ENCODE assay signal across 27 cellular contexts in genomic region chr13:26548251-26548765, GRCh38. TPM values are rescaled to one million over a fixed set of nuclear protein-coding genes. Genes with fewer than 3 reads are reported as not detected.
"Had no signal": no experiment of that assay in that cellular context is flagged by ENCODE, and none has a peak within 500 bp of the region (broad histone marks: within the 10 kb centered on the region; RNA-seq: fewer than 3 reads in every experiment).

No MANE protein-coding gene starts in this region.

- H3K4me1 ChIP-seq: breast epithelium had no signal

- H3K4me3 ChIP-seq: breast epithelium, PC-9 had no signal

- ATAC-seq: activated CD4-positive, CD25-positive, alpha-beta regulatory T cell treated with anti-CD3 and anti-CD28 coated beads, Interleukin-2, amount 50 U/mL, for 24 hours; activated CD8-positive, alpha-beta T cell treated with anti-CD3 and anti-CD28 coated beads, Interleukin-2, amount 10 ng/mL, durations not matched to agents 7 days and 5 days had no signal

- DNase-seq: activated CD4-positive, alpha-beta T cell treated with anti-CD3 and anti-CD28 coated beads for 48 hours; activated CD4-positive, alpha-beta T cell treated with anti-CD3 and anti-CD28 coated beads, Interleukin-2, amount 50 U/mL, for 4 hours; activated CD8-positive, alpha-beta memory T cell treated with anti-CD3 and anti-CD28 coated beads, Interleukin-2, amount 50 U/mL, for 48 hours; activated CD8-positive, alpha-beta T cell treated with anti-CD3 and anti-CD28 coated beads, Interleukin-2, amount 10 ng/mL, durations not matched to agents 7 days and 5 days; activated effector memory CD4-positive, alpha-beta T cell treated with Interleukin-2 at 50 U/mL for 16 hours; activated naive CD4-positive, alpha-beta T cell; activated T-cell treated with anti-CD3 and anti-CD28 coated beads, Interleukin-2, amount 50 U/mL, for 1 hour; aorta; central memory CD4-positive, alpha-beta T cell; Karpas-422; NCI-H1105 treated with DMSO at 0.1 percent for 48 hours; NCI-H1436 treated with DMSO at 0.1 percent for 48 hours; NCI-H187; NCI-H2081; NCI-H2171; NCI-H2227 treated with DMSO at 0.1 percent for 48 hours; NCI-H446 treated with DMSO at 0.1 percent for 48 hours; NCI-H524 treated with DMSO at 0.1 percent for 48 hours; NCI-H774; NK-92 treated with Interleukin-12 subunit alpha and Interleukin-12 subunit beta, amount 100 ng/mL, for 24 hours; PC-9; SHP77 treated with DMSO at 0.1 percent for 48 hours had no signal

- H3K4me3 Mint-ChIP-seq: activated CD8-positive, alpha-beta T cell treated with anti-CD3 and anti-CD28 coated beads, Interleukin-2, amount 10 ng/mL, durations not matched to agents 7 days and 5 days; activated naive CD4-positive, alpha-beta T cell treated with anti-CD3 and anti-CD28 coated beads, Interleukin-2, amount 50 U/mL, for 24 hours; activated T-helper 1 cell treated with anti-CD3 and anti-CD28 coated beads, Interleukin-12 subunit alpha, Interleukin-12 subunit beta, Interleukin-2, Interleukin-4 antibody, amounts not matched to agents 30 ng/mL and 10 ng/mL and 1 ng/mL, durations not matched to agents 14 hours and 24 hours and 36 hours; T-helper 1 cell treated with Interleukin-12 subunit alpha and Interleukin-12 subunit beta and Interleukin-4 antibody, amounts not matched to agents 30 μg/mL and 1 μg/mL, for 36 hours had no signal

- H3K36me3 Mint-ChIP-seq: activated naive CD4-positive, alpha-beta T cell treated with anti-CD3 and anti-CD28 coated beads, Interleukin-2, amount 50 U/mL, for 24 hours had no signal

- H3K27ac ChIP-seq: breast epithelium, PC-9 had no signal

- H3K9me3 Mint-ChIP-seq: activated naive CD4-positive, alpha-beta T cell treated with anti-CD3 and anti-CD28 coated beads, Interleukin-2, amount 50 U/mL, for 24 hours; activated T-helper 1 cell treated with anti-CD3 and anti-CD28 coated beads, Interleukin-12 subunit alpha, Interleukin-12 subunit beta, Interleukin-2, Interleukin-4 antibody, amounts not matched to agents 30 ng/mL and 10 ng/mL and 1 ng/mL, durations not matched to agents 14 hours and 24 hours and 36 hours; T-helper 1 cell treated with Interleukin-12 subunit alpha and Interleukin-12 subunit beta and Interleukin-4 antibody, amounts not matched to agents 30 μg/mL and 1 μg/mL, for 36 hours had no signal

- H3K27ac Mint-ChIP-seq: activated CD8-positive, alpha-beta T cell treated with anti-CD3 and anti-CD28 coated beads, Interleukin-2, amount 10 ng/mL, durations not matched to agents 7 days and 5 days; activated naive CD4-positive, alpha-beta T cell treated with anti-CD3 and anti-CD28 coated beads, Interleukin-2, amount 50 U/mL, for 24 hours; activated T-helper 1 cell treated with anti-CD3 and anti-CD28 coated beads, Interleukin-12 subunit alpha, Interleukin-12 subunit beta, Interleukin-2, Interleukin-4 antibody, amounts not matched to agents 30 ng/mL and 10 ng/mL and 1 ng/mL, durations not matched to agents 14 hours and 24 hours and 36 hours; T-helper 1 cell treated with Interleukin-12 subunit alpha and Interleukin-12 subunit beta and Interleukin-4 antibody, amounts not matched to agents 30 μg/mL and 1 μg/mL, for 36 hours had no signal

- H3K4me1 Mint-ChIP-seq: activated naive CD4-positive, alpha-beta T cell treated with anti-CD3 and anti-CD28 coated beads, Interleukin-2, amount 50 U/mL, for 24 hours had no signal

- H3K9me3 ChIP-seq: breast epithelium had no signal

RNA-seq across cellular contexts. Expression of gene WASF3, which starts 9.2 kb away (rescaled TPM):
- total RNA-seq: activated CD8-positive, alpha-beta T cell treated with anti-CD3 and anti-CD28 coated beads, Interleukin-2, amount 10 ng/mL, durations not matched to agents 7 days and 5 days had no signal
